In the genomic region with DNA sequence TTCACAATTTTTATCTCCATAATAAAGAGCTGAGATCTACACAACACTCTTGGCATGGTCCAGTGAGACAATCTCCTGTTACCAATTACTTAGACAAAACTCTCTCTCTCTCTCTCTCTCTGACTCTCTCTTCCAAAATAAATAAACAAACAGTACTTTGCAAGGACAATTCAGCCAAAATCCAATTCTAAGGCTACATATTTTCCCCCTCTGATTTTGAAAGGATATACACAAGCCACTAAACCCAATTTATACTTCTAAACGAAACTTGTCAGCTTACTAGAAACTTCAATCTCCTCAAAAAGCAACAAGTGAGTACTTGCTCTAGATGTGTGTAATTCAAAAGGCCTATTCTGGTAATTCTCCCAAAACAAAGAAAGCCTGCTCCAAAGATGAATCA, we compare ENCODE assay signal across 26 cellular contexts. TPM values are rescaled to one million over a fixed set of nuclear protein-coding genes. Genes with fewer than 3 reads are reported as not detected.
DNase-seq lines count a peak whose midpoint lies in the region; ATAC-seq and TF ChIP-seq lines count a peak whose summit lies in the region.
"Had no signal": no experiment of that assay in that cellular context is flagged by ENCODE, and none has a peak within 500 bp of the region (broad histone marks: within the 10 kb centered on the region; RNA-seq: fewer than 3 reads in every experiment).

No MANE protein-coding gene starts in this region.

- ATAC-seq in mucosa of descending colon, result no peak
- ATAC-seq in activated CD4-positive, CD25-positive, alpha-beta regulatory T cell treated with anti-CD3 and anti-CD28 coated beads, Interleukin-2, amount 50 U/mL, for 24 hours, result no peak
- ATAC-seq: activated naive CD8-positive, alpha-beta T cell treated with anti-CD3 and anti-CD28 coated beads, Interleukin-2, amount 50 U/mL, for 24 hours; heart left ventricle; SK-N-SH treated with all-trans-retinoic acid at 6 μM for 48 hours had no signal

- H3K27me3 Mint-ChIP-seq in mesothelial cell of epicardium (ENCODE audit: low read depth), result no peaks in the 10 kb centered on the region
- H3K27me3 Mint-ChIP-seq: type B pancreatic cell had no signal

- no peak overlapping the region for H3K27ac Mint-ChIP-seq in mesothelial cell of epicardium
- H3K27ac Mint-ChIP-seq: activated naive CD8-positive, alpha-beta T cell treated with anti-CD3 and anti-CD28 coated beads, Interleukin-2, amount 50 U/mL, for 24 hours; T-helper 2 cell treated with Interferon-gamma antibody and Interleukin-4, amounts not matched to agents 5 μg/mL and 100 μg/mL, for 36 hours; type B pancreatic cell had no signal

- H3K36me3 ChIP-seq in mucosa of descending colon (ENCODE audit: low read depth), result no peaks in the 10 kb centered on the region
- H3K36me3 ChIP-seq: BLaER1, HAP-1, heart left ventricle, right lobe of liver had no signal

- H3K4me3 ChIP-seq in astrocyte of the spinal cord (ENCODE audit: low read depth, low read length) (no peak overlapping the region), mucosa of descending colon (no peak overlapping the region)
- H3K4me3 ChIP-seq: BLaER1, dorsolateral prefrontal cortex, HAP-1, heart left ventricle, right lobe of liver had no signal

- TF ChIP-seq CTCF in astrocyte of the spinal cord (IDR thresholded peaks at IDR 0.05; ENCODE audit: low read depth, low read length) (no peak), mesothelial cell of epicardium (IDR thresholded peaks at IDR 0.05; ENCODE audit: unreplicated experiment) (no peak), mucosa of descending colon (IDR thresholded peaks at IDR 0.05) (no peak)

- no peak overlapping the region for H3K4me3 Mint-ChIP-seq in mesothelial cell of epicardium
- H3K4me3 Mint-ChIP-seq: activated naive CD8-positive, alpha-beta T cell treated with anti-CD3 and anti-CD28 coated beads, Interleukin-2, amount 50 U/mL, for 24 hours; T-helper 2 cell treated with Interferon-gamma antibody and Interleukin-4, amounts not matched to agents 5 μg/mL and 100 μg/mL, for 36 hours; type B pancreatic cell had no signal

- DNase-seq in GM04504 (ENCODE audit: low read depth) (peak; percentile 3), astrocyte of the spinal cord (ENCODE audit: low read depth, low spot score) (peak; percentile 5), fibroblast of peridontal ligament (ENCODE audit: extremely low read depth) (peak; percentile 91), stromal cell of bone marrow (ENCODE audit: low read depth) (peak; percentile 19), mesothelial cell of epicardium (ENCODE audit: low spot score in 2 of 2, unreplicated experiment in 2 of 2) (no peak), mucosa of descending colon (no peak), GDM1 (lab: John Stamatoyannopoulos, UW) (no peak)
- DNase-seq: activated CD4-positive, alpha-beta T cell treated with anti-CD3 and anti-CD28 coated beads, Interleukin-2, amount 50 U/mL, for 48 hours; activated CD8-positive, alpha-beta memory T cell treated with anti-CD3 and anti-CD28 coated beads, Interleukin-2, amount 50 U/mL, for 48 hours; activated naive CD8-positive, alpha-beta T cell treated with anti-CD3 and anti-CD28 coated beads, Interleukin-2, amount 50 U/mL, for 24 hours; Caco-2; caudate nucleus; dorsolateral prefrontal cortex; erythroblast; heart left ventricle; KBM-7; NCI-H1694 treated with DMSO at 0.1 percent for 48 hours; NCI-H748 treated with DMSO at 0.1 percent for 48 hours; posterior cingulate gyrus; right lobe of liver had no signal

- in situ Hi-C loops in astrocyte of the spinal cord (cut with HindIII; ENCODE audit: low sequenced_read_pairs), result no loop called here

- H3K4me1 ChIP-seq in mucosa of descending colon (ENCODE audit: low read depth), result peaks cover 9% of the 10 kb centered on the region
- H3K4me1 ChIP-seq: BLaER1, heart left ventricle, right lobe of liver had no signal

- intact Hi-C loops in mucosa of descending colon (cut with DNase I, micrococcal nuclease), result no loop called here

- no peaks in the 10 kb centered on the region for H3K9me3 ChIP-seq in mucosa of descending colon
- H3K9me3 ChIP-seq: BLaER1, Caco-2, HAP-1, heart left ventricle, right lobe of liver had no signal

- no peaks in the 10 kb centered on the region for H3K9me3 Mint-ChIP-seq in mesothelial cell of epicardium
- H3K9me3 Mint-ChIP-seq: activated naive CD8-positive, alpha-beta T cell treated with anti-CD3 and anti-CD28 coated beads, Interleukin-2, amount 50 U/mL, for 24 hours; T-helper 2 cell treated with Interferon-gamma antibody and Interleukin-4, amounts not matched to agents 5 μg/mL and 100 μg/mL, for 36 hours; type B pancreatic cell had no signal

- no peaks in the 10 kb centered on the region for H3K36me3 Mint-ChIP-seq in mesothelial cell of epicardium
- H3K36me3 Mint-ChIP-seq: type B pancreatic cell had no signal

- no peaks in the 10 kb centered on the region for H3K4me1 Mint-ChIP-seq in mesothelial cell of epicardium
- H3K4me1 Mint-ChIP-seq: activated naive CD8-positive, alpha-beta T cell treated with anti-CD3 and anti-CD28 coated beads, Interleukin-2, amount 50 U/mL, for 24 hours had no signal

RNA-seq across cellular contexts. Expression of gene TNPO1, which starts 26.3 kb away (rescaled TPM):
- total RNA-seq in mesothelial cell of epicardium (127 to 141 TPM (median 135 TPM) in 3 replicates), mucosa of descending colon (10 to 100 TPM; 69.4 to 95.1 (median 76.8) TPM)

Comparison
In these comparisons a context has a peak if more than half of its experiments do, and no peak if none do; other contexts are left out.
1. DNase-seq: peak in GM04504 (single experiment), astrocyte of the spinal cord (single experiment), fibroblast of peridontal ligament (single experiment) and stromal cell of bone marrow (single experiment); none in mesothelial cell of epicardium (0 of 2), mucosa of descending colon (0 of 3) and GDM1 (single experiment).